17 cellular contexts compared by ENCODE assay signal in genomic region chr7:55523366-55523765, GRCh38. TPM values are rescaled to one million over a fixed set of nuclear protein-coding genes. Genes with fewer than 3 reads are reported as not detected.
DNase-seq lines count a peak whose midpoint lies in the region; ATAC-seq and TF ChIP-seq lines count a peak whose summit lies in the region.
"Had no signal": no experiment of that assay in that cellular context is flagged by ENCODE, and none has a peak within 500 bp of the region (broad histone marks: within the 10 kb centered on the region; RNA-seq: fewer than 3 reads in every experiment).

No MANE protein-coding gene starts in this region.

- H3K9me3 Mint-ChIP-seq in T-helper 1 cell treated with Interleukin-12 subunit alpha and Interleukin-12 subunit beta and Interleukin-4 antibody, amounts not matched to agents 30 μg/mL and 1 μg/mL, for 36 hours = no peaks in the 10 kb centered on the region
- H3K9me3 Mint-ChIP-seq in brain = no peaks in the 10 kb centered on the region

- H3K4me3 Mint-ChIP-seq in T-helper 1 cell treated with Interleukin-12 subunit alpha and Interleukin-12 subunit beta and Interleukin-4 antibody, amounts not matched to agents 30 μg/mL and 1 μg/mL, for 36 hours = no peak overlapping the region
- H3K4me3 Mint-ChIP-seq in brain = no peak overlapping the region

- ATAC-seq in gastrocnemius medialis = no peak

- no peak overlapping the region for H3K4me3 ChIP-seq in Loucy (ENCODE audit: low read length, poor library complexity, severe bottlenecking)
- H3K4me3 ChIP-seq in gastrocnemius medialis = no peak overlapping the region
- H3K4me3 ChIP-seq: right lobe of liver, testis had no signal

- no peaks in the 10 kb centered on the region for H3K9me3 ChIP-seq in Loucy (ENCODE audit: insufficient read depth, low read depth, low read length)
- no peaks in the 10 kb centered on the region for H3K9me3 ChIP-seq in gastrocnemius medialis
- H3K9me3 ChIP-seq: right lobe of liver, testis had no signal

- peaks cover 27% of the 10 kb centered on the region; the same call in 1 of the 2 replicates for H3K36me3 ChIP-seq in Loucy (ENCODE audit: insufficient read depth, low read length)
- H3K36me3 ChIP-seq in gastrocnemius medialis = no peaks in the 10 kb centered on the region
- H3K36me3 ChIP-seq: right lobe of liver had no signal

- H3K27me3 Mint-ChIP-seq in T-helper 1 cell treated with Interleukin-12 subunit alpha and Interleukin-12 subunit beta and Interleukin-4 antibody, amounts not matched to agents 30 μg/mL and 1 μg/mL, for 36 hours (ENCODE audit: low read depth) = no peaks in the 10 kb centered on the region
- H3K27me3 Mint-ChIP-seq in brain = no peaks in the 10 kb centered on the region

- H3K79me2 ChIP-seq in Loucy (ENCODE audit: insufficient read depth, low read length) = peaks cover 70% of the 10 kb centered on the region

- peak overlapping the region in 3 of 4 donors; percentile 39 to 65 (median 45) for H3K27ac ChIP-seq in gastrocnemius medialis
- H3K27ac ChIP-seq: testis had no signal

- no peak for TF ChIP-seq POLR2A in gastrocnemius medialis (IDR thresholded peaks at IDR 0.05)

- no peaks in the 10 kb centered on the region for H3F3A ChIP-seq in Loucy (ENCODE audit: low read depth)

- H3K9me2 ChIP-seq in Loucy (replicated peaks; ENCODE audit: low read depth, low read length) = no peaks in the 10 kb centered on the region

- peak overlapping the region; percentile 5 for H3K9ac ChIP-seq in Loucy (ENCODE audit: low read depth, low read length, poor library complexity, severe bottlenecking)

- peaks cover 67% of the 10 kb centered on the region for H4K20me1 ChIP-seq in Loucy (ENCODE audit: insufficient read depth, low read length, poor library complexity, severe bottlenecking)

- no peak overlapping the region for H2AFZ ChIP-seq in Loucy (ENCODE audit: low read length)

- no peaks in the 10 kb centered on the region for H3K27me3 ChIP-seq in Loucy (ENCODE audit: insufficient read depth, low read length, poor library complexity, severe bottlenecking)
- no peaks in the 10 kb centered on the region for H3K27me3 ChIP-seq in gastrocnemius medialis
- H3K27me3 ChIP-seq: right lobe of liver, testis had no signal

- TF ChIP-seq CTCF in Loucy (conservative IDR thresholded peaks at IDR 0.05; ENCODE audit: low read length) = no peak
- TF ChIP-seq CTCF in brain (conservative IDR thresholded peaks at IDR 0.05) = no peak
- no peak for TF ChIP-seq CTCF in gastrocnemius medialis (IDR thresholded peaks at IDR 0.05 in 4 of 5, conservative IDR thresholded peaks at IDR 0.05 in 1 of 5)

- no peak overlapping the region for H3K4me2 ChIP-seq in Loucy (ENCODE audit: low read depth, low read length, poor library complexity, severe bottlenecking)

- H3K4me1 Mint-ChIP-seq in T-helper 1 cell treated with Interleukin-12 subunit alpha and Interleukin-12 subunit beta and Interleukin-4 antibody, amounts not matched to agents 30 μg/mL and 1 μg/mL, for 36 hours (ENCODE audit: low read depth) = peaks cover 65% of the 10 kb centered on the region
- H3K4me1 Mint-ChIP-seq in brain = peaks cover 91% of the 10 kb centered on the region

- no peaks in the 10 kb centered on the region for H3K4me1 ChIP-seq in Loucy (ENCODE audit: insufficient read depth, low read length, poor library complexity, severe bottlenecking)
- H3K4me1 ChIP-seq in gastrocnemius medialis = peaks cover 58 to 68% of the 10 kb centered on the region in 2 donors

- H3K27ac Mint-ChIP-seq in T-helper 1 cell treated with Interleukin-12 subunit alpha and Interleukin-12 subunit beta and Interleukin-4 antibody, amounts not matched to agents 30 μg/mL and 1 μg/mL, for 36 hours = peak overlapping the region; percentile 21
- H3K27ac Mint-ChIP-seq in brain = peak overlapping the region in 4 of 5 experiments; percentile 8 to 23 (median 14)

- intact Hi-C loops in gastrocnemius medialis (cut with DNase I; ENCODE audit: low total_unique reads) = loop anchor here (2.0 kb wide), 2 partner anchors 51 to 75 kb away; no protein-coding TSS in a partner anchor

- H3K36me3 Mint-ChIP-seq in T-helper 1 cell treated with Interleukin-12 subunit alpha and Interleukin-12 subunit beta and Interleukin-4 antibody, amounts not matched to agents 30 μg/mL and 1 μg/mL, for 36 hours (ENCODE audit: low read depth) = peaks cover 31% of the 10 kb centered on the region
- peaks cover 6% of the 10 kb centered on the region for H3K36me3 Mint-ChIP-seq in brain

- in situ Hi-C loops in gastrocnemius medialis (cut with MboI; ENCODE audit: low sequenced_read_pairs in 4 of 4) = no loop called here

- no peak for DNase-seq in T-helper 1 cell
- no peak for DNase-seq in gastrocnemius medialis
- no peak for DNase-seq in activated gamma-delta T cell (lab: John Stamatoyannopoulos, UW)
- DNase-seq in NCI-H345 (lab: John Stamatoyannopoulos, UW) = no peak
- DNase-seq in NCI-H774 (lab: John Stamatoyannopoulos, UW) = no peak
- DNase-seq: 8988T; activated CD4-positive, CD25-positive, alpha-beta regulatory T cell; amniotic stem cell; DND-41; NCI-H1694; NCI-H526 treated with DMSO at 0.1 percent for 48 hours; right lobe of liver; stimulated activated CD4-positive, alpha-beta T cell treated with anti-CD3 and anti-CD28 coated beads, Interleukin-1b, Interleukin-23, amount 100 ng/mL, for 48 hours; testis had no signal

RNA-seq across cellular contexts. Expression of gene VOPP1, which starts 48.9 kb away (rescaled TPM):
- polyA plus RNA-seq in brain (ENCODE audit: insufficient read depth, low read depth, low replicate concordance) = 101 TPM
- 10 to 100 TPM; 17.3 to 27.9 (median 26.5) TPM for total RNA-seq in gastrocnemius medialis
